In genomic region chr2:232838406-232838874, GRCh38 we compare ENCODE assay signal across 8 cellular contexts. TPM values are rescaled to one million over a fixed set of nuclear protein-coding genes. Genes with fewer than 3 reads are reported as not detected.
DNase-seq lines count a peak whose midpoint lies in the region; ATAC-seq lines count a peak whose summit lies in the region.

No MANE protein-coding gene starts in this region.

- in situ Hi-C loops in HAP-1 (cut with MboI; ENCODE audit: low sequenced_read_pairs) = no loop called here

- no peaks in the 10 kb centered on the region for H3K27me3 ChIP-seq in HAP-1 (ENCODE audit: low read depth)

- H3K36me3 ChIP-seq in HAP-1 (replicated peaks) = peaks cover 51% of the 10 kb centered on the region

- H3K4me1 ChIP-seq in HAP-1 = 0 out of 2 replicates have a peak, but pooled peaks cover 2% of the 10 kb centered on the region

- DNase-seq in HT1080 (ENCODE audit: low read depth) = peak; percentile 68
- DNase-seq in activated CD4-positive, CD25-positive, alpha-beta regulatory T cell treated with anti-CD3 and anti-CD28 coated beads, Interleukin-2, amount 50 U/mL, for 16 hours (ENCODE audit: low read depth, low spot score) = peak; percentile 40
- DNase-seq in effector CD8-positive, alpha-beta T cell (lab: John Stamatoyannopoulos, UW) = peak; percentile 3
- peak; percentile 19 to 51 (median 33) for DNase-seq in stimulated activated CD4-positive, alpha-beta T cell treated with anti-CD3 and anti-CD28 coated beads, TNF-alpha, amount 100 ng/mL, for 24 hours (ENCODE audit: low read depth in 3 of 3)
- no peak for DNase-seq in NCI-H2196 (lab: John Stamatoyannopoulos, UW; ENCODE audit: unreplicated experiment)
- DNase-seq in NAMALWA (ENCODE audit: low spot score) = no peak
- DNase-seq in HAP-1 (ENCODE audit: low spot score in 2 of 2) = no peak

- peak; percentile 89 for ATAC-seq in GM19395 (IDR thresholded peaks at IDR 0.05; ENCODE audit: unreplicated experiment)

- H3K4me3 ChIP-seq in HAP-1 = no peak overlapping the region

- no peaks in the 10 kb centered on the region for H3K9me3 ChIP-seq in HAP-1

RNA-seq across cellular contexts. Expression of gene SNORC, which starts 31.6 kb away (rescaled TPM):
- 0.61 and 0.84 TPM in 2 replicates for total RNA-seq in HT1080 (2014; rRNA removed; shearing (Covaris generic))
- polyA plus RNA-seq in HT1080 (2015; cell fraction: cytosol; rRNA removed) = 0.68 and 1.4 TPM in 2 replicates
- 13.1 and 15.8 TPM in 2 replicates for polyA plus RNA-seq in HT1080 (2015; cell fraction: nucleus; rRNA removed)

Comparison
In these comparisons a context has a peak if more than half of its experiments do, and no peak if none do; other contexts are left out.
1. DNase-seq: peak in HT1080 (single experiment), activated CD4-positive, CD25-positive, alpha-beta regulatory T cell treated with anti-CD3 and anti-CD28 coated beads, Interleukin-2, amount 50 U/mL, for 16 hours (single experiment), effector CD8-positive, alpha-beta T cell (single experiment) and stimulated activated CD4-positive, alpha-beta T cell treated with anti-CD3 and anti-CD28 coated beads, TNF-alpha, amount 100 ng/mL, for 24 hours (3 of 3); none in NCI-H2196 (single experiment), NAMALWA (single experiment) and HAP-1 (0 of 2).